8 cellular contexts compared by ENCODE assay signal in the genomic region with DNA sequence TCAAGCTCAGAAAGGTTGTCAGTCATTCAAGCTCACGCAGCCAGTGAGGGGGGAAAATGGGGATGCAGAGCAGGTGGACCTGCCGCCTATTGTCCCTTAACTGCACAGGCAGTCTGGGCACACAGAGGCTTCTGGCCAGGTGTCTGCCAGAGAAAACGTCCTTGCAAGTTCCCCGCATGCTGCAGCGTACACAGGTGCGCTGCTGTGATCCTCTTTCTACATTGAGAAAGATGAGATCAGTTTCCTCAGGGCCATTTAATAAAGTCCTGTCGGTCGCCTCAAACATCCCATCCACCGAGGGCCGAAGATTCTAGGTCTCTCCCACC. TPM values are rescaled to one million over a fixed set of nuclear protein-coding genes. Genes with fewer than 3 reads are reported as not detected.
A peak's percentile ranks its signal among the peaks of the same experiment; 100 is the strongest.
DNase-seq lines count a peak whose midpoint lies in the region; ATAC-seq and TF ChIP-seq lines count a peak whose summit lies in the region.

No MANE protein-coding gene starts in this region.

- H3K79me2 ChIP-seq in Karpas-422 (ENCODE audit: low read length) = peaks cover 10% of the 10 kb centered on the region

- H3K9ac ChIP-seq in Karpas-422 (ENCODE audit: low read length) = peak overlapping the region; percentile 70
- peak overlapping the region; percentile 48 to 77 for H3K9ac ChIP-seq in colonic mucosa (ENCODE audit: low read depth in 2 of 2, low read length in 2 of 2)

- no peaks in the 10 kb centered on the region for H3K9me2 ChIP-seq in Karpas-422 (replicated peaks; ENCODE audit: insufficient read depth, low read length)

- H3K4me2 ChIP-seq in Karpas-422 (ENCODE audit: low read depth, low read length, poor library complexity, severe bottlenecking) = peak overlapping the region; percentile 96

- no peaks in the 10 kb centered on the region for H3K9me3 Mint-ChIP-seq in natural killer cell treated with Interleukin-12 subunit alpha and Interleukin-12 subunit beta and Interleukin-15 and Interleukin-18, amount 100 ng/mL, for 72 hours

- DNase-seq in Karpas-422 (no peak), colonic mucosa (no peak), activated gamma-delta T cell treated with Interleukin-2 at 50 U/mL for 16 hours (no peak), SW 1271 (lab: John Stamatoyannopoulos, UW) (no peak), DMS114 treated with DMSO at 0.1 percent for 48 hours (lab: John Stamatoyannopoulos, UW; ENCODE audit: unreplicated experiment) (no peak)
- no peak for DNase-seq in natural killer cell treated with Interleukin-12 subunit alpha and Interleukin-12 subunit beta and Interleukin-15 and Interleukin-18, amount 100 ng/mL, for 72 hours (ENCODE audit: low spot score)

- no peaks in the 10 kb centered on the region for H3K9me3 ChIP-seq in Karpas-422 (ENCODE audit: low read length)
- no peaks in the 10 kb centered on the region for H3K9me3 ChIP-seq in colonic mucosa

- peak overlapping the region; percentile 80 for H3K4me3 ChIP-seq in Karpas-422 (ENCODE audit: low read length)
- H3K4me3 ChIP-seq in colonic mucosa = peak overlapping the region; percentile 72

- peaks cover 22 to 40% of the 10 kb centered on the region in 2 donors for H3K4me1 Mint-ChIP-seq in natural killer cell treated with Interleukin-12 subunit alpha and Interleukin-12 subunit beta and Interleukin-15 and Interleukin-18, amount 100 ng/mL, for 72 hours (ENCODE audit: low read depth in 2 of 2)

- no peak for TF ChIP-seq CTCF in C4-2B (conservative IDR thresholded peaks at IDR 0.05)
- no peak for TF ChIP-seq CTCF in colonic mucosa (IDR thresholded peaks at IDR 0.05)

- H3K36me3 ChIP-seq in Karpas-422 (ENCODE audit: insufficient read depth, low read length) = peaks cover 7% of the 10 kb centered on the region; the same call in 1 of the 2 replicates
- H3K36me3 ChIP-seq in colonic mucosa = no peaks in the 10 kb centered on the region

- no peaks in the 10 kb centered on the region for H3K27me3 ChIP-seq in Karpas-422 (ENCODE audit: low read length)
- H3K27me3 ChIP-seq in colonic mucosa = no peaks in the 10 kb centered on the region

- peaks cover 22% of the 10 kb centered on the region for H3K4me1 ChIP-seq in Karpas-422 (ENCODE audit: low read length)
- peaks cover 19% of the 10 kb centered on the region for H3K4me1 ChIP-seq in colonic mucosa

- peak overlapping the region; percentile 99 for H2AFZ ChIP-seq in Karpas-422 (ENCODE audit: low read length)

- no peaks in the 10 kb centered on the region for H3K27me3 Mint-ChIP-seq in natural killer cell treated with Interleukin-12 subunit alpha and Interleukin-12 subunit beta and Interleukin-15 and Interleukin-18, amount 100 ng/mL, for 72 hours

- no peak for ATAC-seq in natural killer cell treated with Interleukin-12 subunit alpha and Interleukin-12 subunit beta and Interleukin-15 and Interleukin-18, amount 100 ng/mL, for 72 hours
- ATAC-seq in HG03045 (IDR thresholded peaks at IDR 0.05; ENCODE audit: unreplicated experiment) = no peak

- H3K4me3 Mint-ChIP-seq in natural killer cell treated with Interleukin-12 subunit alpha and Interleukin-12 subunit beta and Interleukin-15 and Interleukin-18, amount 100 ng/mL, for 72 hours = peak overlapping the region; percentile 97

- H3K27ac ChIP-seq in C4-2B (peak overlapping the region; percentile 84), Karpas-422 (ENCODE audit: low read length) (0 out of 2 replicates have a peak overlapping the region, but pooled peaks have one; percentile 29), colonic mucosa (peak overlapping the region; percentile 75)

- H4K20me1 ChIP-seq in Karpas-422 (ENCODE audit: insufficient read depth, low read depth, low read length) = peaks cover 17% of the 10 kb centered on the region; the same call in 1 of the 2 replicates

- peak overlapping the region; percentile 93 to 95 for H3K27ac Mint-ChIP-seq in natural killer cell treated with Interleukin-12 subunit alpha and Interleukin-12 subunit beta and Interleukin-15 and Interleukin-18, amount 100 ng/mL, for 72 hours

- no peaks in the 10 kb centered on the region for H3K36me3 Mint-ChIP-seq in natural killer cell treated with Interleukin-12 subunit alpha and Interleukin-12 subunit beta and Interleukin-15 and Interleukin-18, amount 100 ng/mL, for 72 hours

- intact Hi-C loops in colonic mucosa (cut with DNase I) = loop anchor here (5.0 to 10.0 kb wide), 2 partner anchors 309 to 347 kb away; no protein-coding TSS in a partner anchor

RNA-seq across cellular contexts. Expression of gene TSEN2, which starts 0.4 kb away (rescaled TPM):
- total RNA-seq in Karpas-422 (2014; rRNA removed; shearing (Covaris generic); ENCODE audit: low replicate concordance) = 19.3 and 28.4 TPM in 2 replicates
- total RNA-seq in colonic mucosa = 10 to 100 TPM; 13.7 to 21.1 TPM
- 10 to 100 TPM; 12.9 to 32.1 TPM for total RNA-seq in natural killer cell treated with Interleukin-12 subunit alpha and Interleukin-12 subunit beta and Interleukin-15 and Interleukin-18, amount 100 ng/mL, for 72 hours

Comparison
In these comparisons a context has a peak if more than half of its experiments do, and no peak if none do; other contexts are left out.
1. H3K27ac ChIP-seq: peak in every context shown above with its lines; median percentile 84 in C4-2B; 75 in colonic mucosa; 29 in Karpas-422.